In genomic region chr20:1496930-1497329, GRCh38 we compare ENCODE assay signal across 21 cellular contexts. TPM values are rescaled to one million over a fixed set of nuclear protein-coding genes. Genes with fewer than 3 reads are reported as not detected.
DNase-seq lines count a peak whose midpoint lies in the region; ATAC-seq, FAIRE-seq and TF ChIP-seq lines count a peak whose summit lies in the region.
"Had no signal": no experiment of that assay in that cellular context is flagged by ENCODE, and none has a peak within 500 bp of the region (broad histone marks: within the 10 kb centered on the region; RNA-seq: fewer than 3 reads in every experiment).

No MANE protein-coding gene starts in this region.

- no peak overlapping the region for H3K9ac ChIP-seq in HepG2 (ENCODE audit: insufficient read depth, low read depth, low read length)
- no peak overlapping the region for H3K9ac ChIP-seq in HCT116 (ENCODE audit: low read length)
- no peak overlapping the region for H3K9ac ChIP-seq in GM12878 (ENCODE audit: control insufficient read depth, insufficient read depth, low read length)
- H3K9ac ChIP-seq: BLaER1, GM23248 had no signal

- SMC1A ChIA-PET in GM12878 (lab: Charles Lee; ENCODE audit: uncharacterized antibody, unreplicated experiment), result no interaction called here

- POLR2A ChIA-PET in HepG2 (lab: Yijun Ruan, JAX) (no interaction called here), HCT116 (lab: Charles Lee) (no interaction called here), GM12878 (lab: Charles Lee) (interaction anchor here (0.6 kb wide), 1 partner anchor 10 kb away, joined by 7 read pairs; no protein-coding TSS in a partner anchor)

- H3K4me2 ChIP-seq in HepG2 (ENCODE audit: low read depth, low read length), result no peak overlapping the region
- no peak overlapping the region for H3K4me2 ChIP-seq in HCT116 (ENCODE audit: low read length)
- no peak overlapping the region for H3K4me2 ChIP-seq in GM12878 (ENCODE audit: control insufficient read depth, insufficient read depth)
- H3K4me2 ChIP-seq: BLaER1 had no signal

- no TSS peak for BruUV-seq in HepG2 (replicated peaks; lab: Mats Ljungman, UMichigan)
- no TSS peak for BruUV-seq in HCT116 (replicated peaks; lab: Mats Ljungman, UMichigan)
- BruUV-seq in GM12878 (replicated peaks; lab: Mats Ljungman, UMichigan), result no TSS peak

- H3K36me3 ChIP-seq in HepG2 (replicated peaks in 1 of 2; ENCODE audit: control insufficient read depth in 1 of 2, insufficient read depth in 2 of 2, low read length in 2 of 2) (no peaks in the 10 kb centered on the region), right lobe of liver (no peaks in the 10 kb centered on the region), HCT116 (ENCODE audit: control insufficient read depth in 1 of 2, insufficient read depth in 2 of 2, low read length in 2 of 2) (no peaks in the 10 kb centered on the region), GM12878 (ENCODE audit: control insufficient read depth in 2 of 2, insufficient read depth in 2 of 2, low read length in 1 of 2) (no peaks in the 10 kb centered on the region)
- H3K36me3 ChIP-seq: BLaER1, HAP-1 had no signal

- H3K4me1 ChIP-seq in HepG2 (ENCODE audit: insufficient read depth, low read length), result peaks cover 9% of the 10 kb centered on the region; the same call in 1 of the 2 replicates
- H3K4me1 ChIP-seq in right lobe of liver, result no peaks in the 10 kb centered on the region
- peaks cover 4 to 25% of the 10 kb centered on the region in 2 experiments for H3K4me1 ChIP-seq in HCT116 (ENCODE audit: control insufficient read depth in 1 of 2, insufficient read depth in 2 of 2, low read length in 2 of 2)
- no peaks in the 10 kb centered on the region; the same call in 1 of the 2 replicates for H3K4me1 ChIP-seq in GM12878 (ENCODE audit: control insufficient read depth, insufficient read depth, low read length)
- H3K4me1 ChIP-seq: HAP-1 had no signal

- no peaks in the 10 kb centered on the region for H4K20me1 ChIP-seq in HepG2 (ENCODE audit: insufficient read depth, low read length)
- no peaks in the 10 kb centered on the region for H4K20me1 ChIP-seq in HCT116 (ENCODE audit: insufficient read depth)
- no peaks in the 10 kb centered on the region for H4K20me1 ChIP-seq in GM12878 (ENCODE audit: control insufficient read depth, insufficient read depth)
- H4K20me1 ChIP-seq: BLaER1 had no signal

- H3K79me2 ChIP-seq in HepG2 (ENCODE audit: insufficient read depth, low read length) (no peaks in the 10 kb centered on the region), HCT116 (ENCODE audit: insufficient read depth, low read length) (no peaks in the 10 kb centered on the region), GM12878 (ENCODE audit: control insufficient read depth, insufficient read depth, low read length) (no peaks in the 10 kb centered on the region)

- RAD21 ChIA-PET in HCT116 (lab: Charles Lee; ENCODE audit: low non-redundant PET in 1 of 2, low total read pairs in 2 of 2, uncharacterized antibody in 2 of 2, unreplicated experiment in 2 of 2) (interaction anchor here in 1 of 2 experiments (0.7 kb wide), 1 partner anchor 325 kb away, joined by 3 read pairs; no protein-coding TSS in a partner anchor), GM12878 (lab: Charles Lee; ENCODE audit: unreplicated experiment) (no interaction called here)

- TF ChIP-seq POLR2A in HepG2 (IDR thresholded peaks at IDR 0.05; ENCODE audit: insufficient read depth in 1 of 2, low read depth in 2 of 2, low read length in 2 of 2) (no peak), right lobe of liver (IDR thresholded peaks at IDR 0.05) (no peak), HCT116 (IDR thresholded peaks at IDR 0.05; ENCODE audit: borderline replicate concordance, extremely low read depth, insufficient read depth, insufficient read length) (no peak), GM12878 (IDR thresholded peaks at IDR 0.05; ENCODE audit: low read depth, low read length) (no peak)

- H3K9me2 ChIP-seq in HCT116 (ENCODE audit: insufficient read depth), result no peaks in the 10 kb centered on the region

- TF ChIP-seq EP300 in HepG2 (IDR thresholded peaks at IDR 0.05; ENCODE audit: low read depth in 2 of 2, low read length in 2 of 2) (no peak), HepG2 (CRISPR knock-in tag; IDR thresholded peaks at IDR 0.05; ENCODE audit: borderline replicate concordance) (no peak), GM12878 (IDR thresholded peaks at IDR 0.05; ENCODE audit: borderline replicate concordance in 1 of 2, control insufficient read depth in 1 of 2, low read depth in 2 of 2, low read length in 2 of 2) (no peak)

- 11% methylated on average over 3 of the region's 3 CpGs for WGBS in HepG2 (ENCODE audit: low lambda C conversion rate)
- WGBS in right lobe of liver (ENCODE audit: insufficient coverage, low coverage, low lambda C conversion rate, missing lambda C conversion rate), result 93% methylated on average over 2 of the region's 3 CpGs
- WGBS in GM12878 (ENCODE audit: insufficient coverage, insufficient replicate concordance, low lambda C conversion rate, missing lambda C conversion rate), result 64% methylated on average over 3 of the region's 3 CpGs

- H3K9me3 ChIP-seq in HepG2 (ENCODE audit: low read length) (no peaks in the 10 kb centered on the region), right lobe of liver (peaks cover 0 to 2% (median 0%) of the 10 kb centered on the region in 4 donors), HCT116 (ENCODE audit: control insufficient read depth in 1 of 2, insufficient read depth in 1 of 2, low read depth in 1 of 2, low read length in 2 of 2) (no peaks in the 10 kb centered on the region; a peak in 1 of 4 replicates), GM12878 (replicated peaks; ENCODE audit: control insufficient read depth, insufficient read depth, low read length) (no peaks in the 10 kb centered on the region; the same call in 2 of the 3 replicates)
- H3K9me3 ChIP-seq: BLaER1, Caco-2, HAP-1 had no signal

- H3K4me3 ChIP-seq in HepG2 (replicated peaks in 1 of 3; ENCODE audit: insufficient read depth in 1 of 3, low read depth in 2 of 3, low read length in 3 of 3) (no peak overlapping the region), right lobe of liver (no peak overlapping the region), HCT116 (replicated peaks in 1 of 2; ENCODE audit: low read depth in 1 of 2, low read length in 2 of 2) (no peak overlapping the region), GM12878 (no peak overlapping the region)
- H3K4me3 ChIP-seq: BLaER1, GM23248, HAP-1 had no signal

- H3K27ac ChIP-seq in HepG2 (ENCODE audit: extremely low read length, insufficient read depth, low read length), result no peak overlapping the region
- no peak overlapping the region for H3K27ac ChIP-seq in right lobe of liver
- H3K27ac ChIP-seq in HCT116 (ENCODE audit: low read depth, low read length), result no peak overlapping the region
- no peak overlapping the region for H3K27ac ChIP-seq in GM12878 (ENCODE audit: control insufficient read depth, insufficient read depth)
- H3K27ac ChIP-seq: BLaER1, C4-2B, GM23248 had no signal

- in situ Hi-C loops in HepG2 (cut with HindIII; ENCODE audit: extremely low pct_ligation_motif_present, low pct_unique_long_range_greater_than_20kb) (no loop called here), GM12878 (cut with MboI) (no loop called here)

- no peak for TF ChIP-seq CTCF in HepG2 (CRISPR knock-in tag; IDR thresholded peaks at IDR 0.05)
- no peak for TF ChIP-seq CTCF in right lobe of liver (IDR thresholded peaks at IDR 0.05)
- no peak for TF ChIP-seq CTCF in HCT116 (IDR thresholded peaks at IDR 0.05 in 2 of 3, conservative IDR thresholded peaks at IDR 0.05 in 1 of 3; ENCODE audit: borderline replicate concordance in 1 of 3, insufficient read depth in 1 of 3, low read depth in 2 of 3, low read length in 2 of 3)
- no peak for TF ChIP-seq CTCF in GM12878 (IDR thresholded peaks at IDR 0.05 in 2 of 3, conservative IDR thresholded peaks at IDR 0.05 in 1 of 3; ENCODE audit: control insufficient read depth in 2 of 3, extremely low read depth in 1 of 3, insufficient read depth in 1 of 3, low read depth in 3 of 3, low read length in 3 of 3)

- peaks cover 0 to 9% of the 10 kb centered on the region in 2 experiments; a peak in 2 of 5 replicates for H3K27me3 ChIP-seq in HepG2 (ENCODE audit: control insufficient read depth in 1 of 2, insufficient read depth in 2 of 2, low read length in 2 of 2)
- no peaks in the 10 kb centered on the region for H3K27me3 ChIP-seq in right lobe of liver
- no peaks in the 10 kb centered on the region for H3K27me3 ChIP-seq in HCT116 (ENCODE audit: insufficient read depth, low read length)
- H3K27me3 ChIP-seq in GM12878 (replicated peaks in 1 of 2; ENCODE audit: control insufficient read depth in 2 of 2, insufficient read depth in 2 of 2, low read length in 1 of 2), result no peaks in the 10 kb centered on the region; a peak in 1 of 4 replicates
- H3K27me3 ChIP-seq: BLaER1 had no signal

- DNase-seq in HepG2 (ENCODE audit: low spot score), result no peak
- no peak for DNase-seq in right lobe of liver
- DNase-seq in HCT116 (ENCODE audit: low read depth, low spot score), result no peak
- DNase-seq in GM12878 (ENCODE audit: low read depth, low spot score), result no peak
- DNase-seq in NCI-H128 (lab: John Stamatoyannopoulos, UW; ENCODE audit: unreplicated experiment), result no peak
- DNase-seq in left ventricle myocardium superior, result no peak
- DNase-seq: Caco-2; CD4-positive, CD25-positive, alpha-beta regulatory T cell; CD8-positive, alpha-beta T cell; DMS153; DND-41 had no signal

- TF ChIP-seq RAD21 in HepG2 (CRISPR knock-in tag; IDR thresholded peaks at IDR 0.05), result no peak
- no peak for TF ChIP-seq RAD21 in HCT116 (IDR thresholded peaks at IDR 0.05; ENCODE audit: low read depth)
- no peak for TF ChIP-seq RAD21 in GM12878 (IDR thresholded peaks at IDR 0.05; ENCODE audit: insufficient read depth, low read depth, low read length)

- intact Hi-C loops in HepG2 (cut with micrococcal nuclease; ENCODE audit: unreplicated experiment) (no loop called here), right lobe of liver (cut with DNase I) (no loop called here), HCT116 (cut with micrococcal nuclease) (no loop called here), GM12878 (cut with micrococcal nuclease; ENCODE audit: unreplicated experiment) (no loop called here), left ventricle myocardium superior (cut with micrococcal nuclease) (no loop called here)

- ATAC-seq in HepG2, result no peak
- no peak for ATAC-seq in right lobe of liver
- ATAC-seq in HCT116, result no peak
- ATAC-seq in GM12878, result no peak
- ATAC-seq in left ventricle myocardium superior, result no peak
- ATAC-seq: CD8-positive, alpha-beta T cell had no signal

- FAIRE-seq in HepG2 (lab: Jason Lieb, UNC), result no peak
- FAIRE-seq in GM12878 (lab: Jason Lieb, UNC), result no peak
- FAIRE-seq: G401.6, GM19239, H54 had no signal

- H2AFZ ChIP-seq in HepG2 (ENCODE audit: low read length), result no peak overlapping the region
- H2AFZ ChIP-seq in HCT116 (ENCODE audit: low read depth, low read length, poor library complexity, severe bottlenecking), result no peak overlapping the region
- no peak overlapping the region for H2AFZ ChIP-seq in GM12878 (ENCODE audit: control insufficient read depth, low read depth, low read length)
- H2AFZ ChIP-seq: GM23248 had no signal

- CTCF ChIA-PET in HepG2 (lab: Yijun Ruan, JAX; ENCODE audit: low intra/inter-chr PET ratio, low total read pairs) (no interaction called here), HCT116 (lab: Charles Lee) (no interaction called here), GM12878 (lab: Yijun Ruan, JAX) (no interaction called here)

RNA-seq across cellular contexts. Expression of gene SIRPB2, which starts 5.7 kb away (rescaled TPM):
- total RNA-seq in HepG2 (2016; rRNA removed; fragmentation: Illumina TruSeq; extraction: Trizol), result not detected in 2 replicates
- total RNA-seq in HepG2 (2016; cell fraction: cytosol; rRNA removed; fragmentation: Illumina TruSeq; extraction: Trizol; ENCODE audit: low read depth), result not detected in 2 replicates
- total RNA-seq in HepG2 (2016; cell fraction: insoluble cytoplasmic fraction; rRNA removed; fragmentation: Illumina TruSeq; extraction: Trizol), result not detected in 2 replicates
- not detected in 2 replicates for total RNA-seq in HepG2 (2016; cell fraction: membrane; rRNA removed; fragmentation: Illumina TruSeq; extraction: Trizol)
- total RNA-seq in HepG2 (2016; cell fraction: nucleus; rRNA removed; fragmentation: Illumina TruSeq; extraction: Trizol), result not detected in 2 replicates
- polyA plus RNA-seq in HepG2 (2011; rRNA removed), result not detected in 2 replicates
- polyA plus RNA-seq in HepG2 (2011; cell fraction: cytosol; rRNA removed), result not detected in 2 replicates
- polyA plus RNA-seq in HepG2 (2011; cell fraction: nucleus; rRNA removed), result not detected in 2 replicates
- not detected in 2 replicates for polyA plus RNA-seq in HepG2 (2012)
- not detected in 2 replicates for polyA plus RNA-seq in HepG2 (2016; cell fraction: cytosol; fragmentation: Illumina TruSeq; extraction: Trizol; ENCODE audit: low read depth)
- not detected in 2 replicates for polyA plus RNA-seq in HepG2 (2016; cell fraction: insoluble cytoplasmic fraction; fragmentation: Illumina TruSeq; extraction: Trizol; ENCODE audit: low read depth)
- polyA plus RNA-seq in HepG2 (2016; cell fraction: membrane; fragmentation: Illumina TruSeq; extraction: Trizol; ENCODE audit: low read depth), result not detected in 2 replicates
- not detected in 2 replicates for polyA plus RNA-seq in HepG2 (2016; cell fraction: nucleus; fragmentation: Illumina TruSeq; extraction: Trizol; ENCODE audit: insufficient read depth, low read depth)
- polyA minus RNA-seq in HepG2 (2011; rRNA and poly(A)+ RNA removed; ENCODE audit: low replicate concordance), result not detected in 2 replicates
- not detected in 2 replicates for polyA minus RNA-seq in HepG2 (2011; cell fraction: cytosol; rRNA and poly(A)+ RNA removed)
- polyA minus RNA-seq in HepG2 (2011; cell fraction: nucleus; rRNA and poly(A)+ RNA removed), result not detected in 2 replicates
- 1 to 10 TPM in 5 of 6 experiments, under 1 TPM in 1; 0.55 to 5.6 (median 2.4) TPM for total RNA-seq in right lobe of liver
- not detected for total RNA-seq in HCT116 (2021; ENCODE audit: unreplicated experiment)
- not detected in 2 replicates for polyA plus RNA-seq in HCT116 (2012)
- not detected in 2 replicates for total RNA-seq in GM12878 (2013; cell fraction: nucleolus; rRNA removed)
- not detected in 2 replicates for total RNA-seq in GM12878 (2014; rRNA removed)
- not detected in 2 replicates for total RNA-seq in GM12878 (2014; rRNA removed; fragmentation: Illumina TruSeq; extraction: Trizol)
- not detected in 2 replicates for total RNA-seq in GM12878 (2021)
- not detected for polyA plus RNA-seq in GM12878 (2011; ENCODE audit: low read depth)
- not detected in 2 replicates for polyA plus RNA-seq in GM12878 (2011; rRNA removed)
- polyA plus RNA-seq in GM12878 (2011; cell fraction: cytosol; rRNA removed), result not detected in 2 replicates
- not detected in 2 replicates for polyA plus RNA-seq in GM12878 (2011; cell fraction: nucleus; rRNA removed)
- not detected in 2 replicates for polyA plus RNA-seq in GM12878 (2012)
- not detected in 2 replicates for polyA plus RNA-seq in GM12878 (2014; fragmentation: Illumina TruSeq; extraction: Trizol)
- polyA plus RNA-seq in GM12878 (2014; fragmentation: Nextera tagmentation; extraction: Ambion mirVana), result not detected
- polyA plus RNA-seq in GM12878 (2014; rRNA removed), result not detected in 2 replicates
- polyA plus RNA-seq in GM12878 (2016; fragmentation: Nextera tagmentation; extraction: Ambion mirVana), result not detected
- polyA minus RNA-seq in GM12878 (2011; rRNA and poly(A)+ RNA removed), result not detected in 2 replicates
- polyA minus RNA-seq in GM12878 (2011; cell fraction: cytosol; rRNA and poly(A)+ RNA removed), result not detected in 2 replicates
- not detected in 2 replicates for polyA minus RNA-seq in GM12878 (2011; cell fraction: nucleus; rRNA and poly(A)+ RNA removed)
- total RNA-seq in left ventricle myocardium superior, result 3.5 TPM
- total RNA-seq: A172; B cell; Caco-2; CD4-positive, CD25-positive, alpha-beta regulatory T cell; CD8-positive, alpha-beta T cell; GM23248 had no signal
- polyA plus RNA-seq: AG04450, GM23248 had no signal

RNA-seq across cellular contexts. Expression of gene NSFL1C, which starts 30.3 kb away (rescaled TPM):
- total RNA-seq in HepG2 (2016; rRNA removed; fragmentation: Illumina TruSeq; extraction: Trizol), result 62.7 and 74.0 TPM in 2 replicates
- total RNA-seq in HepG2 (2016; cell fraction: cytosol; rRNA removed; fragmentation: Illumina TruSeq; extraction: Trizol; ENCODE audit: low read depth), result 27.0 and 31.9 TPM in 2 replicates
- 67.3 and 70.8 TPM in 2 replicates for total RNA-seq in HepG2 (2016; cell fraction: insoluble cytoplasmic fraction; rRNA removed; fragmentation: Illumina TruSeq; extraction: Trizol)
- 34.0 and 35.0 TPM in 2 replicates for total RNA-seq in HepG2 (2016; cell fraction: membrane; rRNA removed; fragmentation: Illumina TruSeq; extraction: Trizol)
- 57.9 and 59.7 TPM in 2 replicates for total RNA-seq in HepG2 (2016; cell fraction: nucleus; rRNA removed; fragmentation: Illumina TruSeq; extraction: Trizol)
- polyA plus RNA-seq in HepG2 (2011; rRNA removed), result 22.9 and 31.9 TPM in 2 replicates
- 24.0 and 30.9 TPM in 2 replicates for polyA plus RNA-seq in HepG2 (2011; cell fraction: cytosol; rRNA removed)
- polyA plus RNA-seq in HepG2 (2011; cell fraction: nucleus; rRNA removed), result 94.8 and 100 TPM in 2 replicates
- 82.3 and 83.4 TPM in 2 replicates for polyA plus RNA-seq in HepG2 (2012)
- 54.9 and 58.8 TPM in 2 replicates for polyA plus RNA-seq in HepG2 (2016; cell fraction: cytosol; fragmentation: Illumina TruSeq; extraction: Trizol; ENCODE audit: low read depth)
- polyA plus RNA-seq in HepG2 (2016; cell fraction: insoluble cytoplasmic fraction; fragmentation: Illumina TruSeq; extraction: Trizol; ENCODE audit: low read depth), result 139 and 153 TPM in 2 replicates
- 55.7 and 56.7 TPM in 2 replicates for polyA plus RNA-seq in HepG2 (2016; cell fraction: membrane; fragmentation: Illumina TruSeq; extraction: Trizol; ENCODE audit: low read depth)
- 105 and 116 TPM in 2 replicates for polyA plus RNA-seq in HepG2 (2016; cell fraction: nucleus; fragmentation: Illumina TruSeq; extraction: Trizol; ENCODE audit: insufficient read depth, low read depth)
- 23.6 and 36.6 TPM in 2 replicates for polyA minus RNA-seq in HepG2 (2011; rRNA and poly(A)+ RNA removed; ENCODE audit: low replicate concordance)
- 11.3 and 16.5 TPM in 2 replicates for polyA minus RNA-seq in HepG2 (2011; cell fraction: cytosol; rRNA and poly(A)+ RNA removed)
- 149 and 165 TPM in 2 replicates for polyA minus RNA-seq in HepG2 (2011; cell fraction: nucleus; rRNA and poly(A)+ RNA removed)
- total RNA-seq in right lobe of liver, result 10 to 100 TPM; 40.8 to 53.5 (median 43.4) TPM
- total RNA-seq in HCT116 (2021; ENCODE audit: unreplicated experiment), result 93.4 TPM
- 63.5 and 78.6 TPM in 2 replicates for polyA plus RNA-seq in HCT116 (2012)
- total RNA-seq in GM12878 (2013; cell fraction: nucleolus; rRNA removed), result 45.2 and 47.9 TPM in 2 replicates
- total RNA-seq in GM12878 (2014; rRNA removed), result 34.8 and 34.9 TPM in 2 replicates
- total RNA-seq in GM12878 (2014; rRNA removed; fragmentation: Illumina TruSeq; extraction: Trizol), result 19.5 and 21.5 TPM in 2 replicates
- 74.4 and 75.8 TPM in 2 replicates for total RNA-seq in GM12878 (2021)
- 14.3 TPM for polyA plus RNA-seq in GM12878 (2011; ENCODE audit: low read depth)
- 19.9 and 31.0 TPM in 2 replicates for polyA plus RNA-seq in GM12878 (2011; rRNA removed)
- 22.0 and 27.3 TPM in 2 replicates for polyA plus RNA-seq in GM12878 (2011; cell fraction: cytosol; rRNA removed)
- 45.3 and 47.5 TPM in 2 replicates for polyA plus RNA-seq in GM12878 (2011; cell fraction: nucleus; rRNA removed)
- 28.6 and 33.2 TPM in 2 replicates for polyA plus RNA-seq in GM12878 (2012)
- polyA plus RNA-seq in GM12878 (2014; fragmentation: Illumina TruSeq; extraction: Trizol), result 75.4 and 77.5 TPM in 2 replicates
- polyA plus RNA-seq in GM12878 (2014; fragmentation: Nextera tagmentation; extraction: Ambion mirVana), result 10 to 100 TPM; 27.7 to 29.4 TPM
- polyA plus RNA-seq in GM12878 (2014; rRNA removed), result 41.5 and 49.4 TPM in 2 replicates
- 100 to 1,000 TPM in 1 of 2 experiments, 10 to 100 TPM in 1; 92.2 to 100 TPM for polyA plus RNA-seq in GM12878 (2016; fragmentation: Nextera tagmentation; extraction: Ambion mirVana)
- polyA minus RNA-seq in GM12878 (2011; rRNA and poly(A)+ RNA removed), result 18.4 and 20.6 TPM in 2 replicates
- polyA minus RNA-seq in GM12878 (2011; cell fraction: cytosol; rRNA and poly(A)+ RNA removed), result 4.5 and 8.5 TPM in 2 replicates
- polyA minus RNA-seq in GM12878 (2011; cell fraction: nucleus; rRNA and poly(A)+ RNA removed), result 32.8 and 50.0 TPM in 2 replicates
- total RNA-seq in left ventricle myocardium superior, result 59.9 TPM
